9 cellular contexts compared by ENCODE assay signal in the genomic region with DNA sequence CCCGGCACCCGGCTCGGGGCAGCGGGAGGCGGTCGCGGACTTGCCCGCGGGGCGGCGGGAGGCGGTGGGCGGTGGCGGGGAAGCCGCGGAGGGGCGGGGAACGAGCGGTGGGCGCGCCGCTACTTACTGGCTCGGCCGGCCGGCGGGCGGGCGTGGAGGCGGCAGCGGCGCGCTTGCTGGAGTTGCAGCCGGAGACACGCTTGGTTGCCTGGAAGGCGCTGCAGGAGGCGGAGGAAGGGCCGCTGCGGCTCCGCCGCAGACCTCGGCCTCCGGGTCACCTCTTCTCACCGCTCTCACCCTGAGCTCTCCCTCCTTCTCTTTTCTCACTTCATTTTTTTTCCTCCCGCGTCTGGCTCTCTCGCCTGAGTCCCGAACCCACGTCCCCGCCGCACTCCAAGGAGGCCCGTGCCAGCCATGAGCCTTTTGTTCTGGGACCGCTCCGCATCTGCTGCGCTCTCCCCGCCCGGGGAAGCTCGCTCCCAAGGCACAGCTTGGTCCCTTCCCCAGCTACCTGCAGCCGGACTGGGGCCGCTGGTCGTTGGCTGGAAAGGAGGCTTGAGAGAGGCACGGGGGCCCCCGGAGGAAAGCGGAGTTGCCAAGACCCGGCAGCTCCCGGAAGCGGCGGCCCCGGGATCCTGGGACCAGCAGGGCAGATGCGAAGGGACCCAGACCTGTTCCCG. TPM values are rescaled to one million over a fixed set of nuclear protein-coding genes. Genes with fewer than 3 reads are reported as not detected.
DNase-seq lines count a peak whose midpoint lies in the region; ATAC-seq and FAIRE-seq lines count a peak whose summit lies in the region.
"Had no signal": no experiment of that assay in that cellular context is flagged by ENCODE, and none has a peak within 500 bp of the region (broad histone marks: within the 10 kb centered on the region; RNA-seq: fewer than 3 reads in every experiment).

No MANE protein-coding gene starts in this region.

- no peak for FAIRE-seq in RCC 7860 (lab: Jason Lieb, UNC)

- H3K4me3 ChIP-seq in esophagus (ENCODE audit: low read depth in 1 of 2, low read length in 2 of 2) = peak overlapping the region; percentile 13 to 38

- WGBS in esophagus, 2 donors = 1% methylated on average over 43 to 70 of the region's 70 CpGs

- H3K36me3 ChIP-seq in esophagus (ENCODE audit: control insufficient read depth in 2 of 2, insufficient read depth in 2 of 2, low read length in 1 of 2) = no peaks in the 10 kb centered on the region

- peak; percentile 72 for DNase-seq in DMS 273 (lab: John Stamatoyannopoulos, UW; ENCODE audit: unreplicated experiment)
- no peak for DNase-seq in DMS 273 treated with DMSO at 0.1 percent for 48 hours (lab: John Stamatoyannopoulos, UW)
- DNase-seq in RCC 7860 (ENCODE audit: low spot score) = peak; percentile 17
- peak; percentile 3 for DNase-seq in renal cortical epithelial cell (ENCODE audit: low read depth)
- no peak for DNase-seq in putamen (ENCODE audit: low spot score)

- peaks cover 2 to 10% of the 10 kb centered on the region in 2 donors for H3K4me1 ChIP-seq in esophagus (ENCODE audit: control insufficient read depth in 2 of 2, insufficient read depth in 2 of 2, low read length in 1 of 2)

- ATAC-seq in GM19397 (IDR thresholded peaks at IDR 0.05; ENCODE audit: unreplicated experiment) = peak; percentile 90
- peak; percentile 88 for ATAC-seq in HG03342 (IDR thresholded peaks at IDR 0.05; ENCODE audit: unreplicated experiment)

- no peaks in the 10 kb centered on the region for H3K9me3 ChIP-seq in esophagus (ENCODE audit: control insufficient read depth in 2 of 2, insufficient read depth in 1 of 2, low read depth in 1 of 2, low read length in 1 of 2)

- no peak overlapping the region for H3K27ac ChIP-seq in esophagus (ENCODE audit: low read depth in 2 of 2, low read length in 1 of 2)
- H3K27ac ChIP-seq: 22Rv1 had no signal

- peaks cover 0 to 19% of the 10 kb centered on the region in 2 donors for H3K27me3 ChIP-seq in esophagus (ENCODE audit: control insufficient read depth in 1 of 2, insufficient read depth in 2 of 2, low read length in 2 of 2)

RNA-seq across cellular contexts. Expression of a gene that starts 0.6 kb away (rescaled TPM):
- polyA plus RNA-seq in esophagus = 1 to 10 TPM in 1 of 2 donors, under 1 TPM in 1; 0.61 to 1.0 TPM
- 0.10 TPM in 1 of 2 replicates, not detected in the other for total RNA-seq in renal cortical epithelial cell

Comparison
In these comparisons a context has a peak if more than half of its experiments do, and no peak if none do; other contexts are left out.
1. DNase-seq: peak in DMS 273 (single experiment), RCC 7860 (single experiment) and renal cortical epithelial cell (single experiment); none in DMS 273 treated with DMSO at 0.1 percent for 48 hours (single experiment) and putamen (single experiment).